Comparison of ENCODE assay signal across 19 cellular contexts in genomic region chr5:66180282-66180955, GRCh38. TPM values are rescaled to one million over a fixed set of nuclear protein-coding genes. Genes with fewer than 3 reads are reported as not detected.
DNase-seq lines count a peak whose midpoint lies in the region; TF ChIP-seq lines count a peak whose summit lies in the region.
"Had no signal": no experiment of that assay in that cellular context is flagged by ENCODE, and none has a peak within 500 bp of the region (broad histone marks: within the 10 kb centered on the region; RNA-seq: fewer than 3 reads in every experiment).

No MANE protein-coding gene starts in this region.

- no peak for TF ChIP-seq CTCF in fibroblast of villous mesenchyme (IDR thresholded peaks at IDR 0.05; ENCODE audit: insufficient read depth, low read depth, low read length)

- no peaks in the 10 kb centered on the region for H3K9me3 Mint-ChIP-seq in activated T-cell treated with anti-CD3 and anti-CD28 coated beads, Interleukin-2, amount 50 U/mL, for 24 hours
- H3K9me3 Mint-ChIP-seq: CD8-positive, alpha-beta T cell had no signal

- H3K4me3 ChIP-seq in SK-N-MC (no peak overlapping the region), fibroblast of villous mesenchyme (ENCODE audit: low read depth, low read length) (no peak overlapping the region)
- H3K4me3 ChIP-seq: A549; BLaER1 treated with 17β-estradiol and CSF1 and Interleukin-3, amounts not matched to agents 10 nM and 100 nM had no signal

- no peaks in the 10 kb centered on the region for H3K27me3 Mint-ChIP-seq in activated T-cell treated with anti-CD3 and anti-CD28 coated beads, Interleukin-2, amount 50 U/mL, for 24 hours

- no peak for DNase-seq in activated T-cell treated with anti-CD3 and anti-CD28 coated beads, Interleukin-2, amount 50 U/mL, for 24 hours
- DNase-seq in activated T-cell treated with anti-CD3 and anti-CD28 coated beads for 4 hours (no peak), SK-N-MC (ENCODE audit: low read depth, low spot score) (no peak), fibroblast of villous mesenchyme (ENCODE audit: low read depth) (peak; percentile 52), superior temporal gyrus (ENCODE audit: extremely low spot score) (peak; percentile 26), LoVo (ENCODE audit: low spot score) (no peak), epidermal melanocyte (ENCODE audit: insufficient read length, low spot score) (no peak)
- DNase-seq: CD8-positive, alpha-beta T cell; GOT3; KG1; NCI-H1092; NCI-H1436 treated with DMSO at 0.1 percent for 48 hours; NCI-H2029; NCI-H526; PC-3; RPMI8226; SHP77 treated with DMSO at 0.1 percent for 48 hours had no signal

- peaks cover 79% of the 10 kb centered on the region for H3K36me3 ChIP-seq in SK-N-MC (ENCODE audit: insufficient read depth, low read length)

- no peak overlapping the region for H3K4me3 Mint-ChIP-seq in activated T-cell treated with anti-CD3 and anti-CD28 coated beads, Interleukin-2, amount 50 U/mL, for 24 hours
- H3K4me3 Mint-ChIP-seq: CD8-positive, alpha-beta T cell had no signal

- H3K4me1 Mint-ChIP-seq in activated T-cell treated with anti-CD3 and anti-CD28 coated beads, Interleukin-2, amount 50 U/mL, for 24 hours (ENCODE audit: low read depth): peaks cover 26% of the 10 kb centered on the region

- H3K27ac ChIP-seq in SK-N-MC: 0 out of 2 replicates have a peak overlapping the region, but pooled peaks have one; percentile 17
- H3K27ac ChIP-seq: A549; BLaER1 treated with 17β-estradiol and CSF1 and Interleukin-3, amounts not matched to agents 10 nM and 100 nM had no signal

- H3K27ac Mint-ChIP-seq in activated T-cell treated with anti-CD3 and anti-CD28 coated beads, Interleukin-2, amount 50 U/mL, for 24 hours: peak overlapping the region; percentile 88

- H3K9me3 ChIP-seq in SK-N-MC (ENCODE audit: low read depth, low read length): no peaks in the 10 kb centered on the region
- H3K9me3 ChIP-seq: A549; BLaER1 treated with 17β-estradiol and CSF1 and Interleukin-3, amounts not matched to agents 10 nM and 100 nM had no signal

- no peak overlapping the region for H3K9ac ChIP-seq in SK-N-MC (ENCODE audit: insufficient read length)
- H3K9ac ChIP-seq: BLaER1 treated with 17β-estradiol and CSF1 and Interleukin-3, amounts not matched to agents 10 nM and 100 nM had no signal

- peaks cover 80% of the 10 kb centered on the region for H3K36me3 Mint-ChIP-seq in activated T-cell treated with anti-CD3 and anti-CD28 coated beads, Interleukin-2, amount 50 U/mL, for 24 hours (ENCODE audit: low read depth)

RNA-seq across cellular contexts. Expression of gene SREK1, which starts 36.3 kb away (rescaled TPM):
- 78.6 and 99.7 TPM in 2 replicates for total RNA-seq in fibroblast of villous mesenchyme

Comparison
In these comparisons a context has a peak if more than half of its experiments do, and no peak if none do; other contexts are left out.
1. DNase-seq: peak in fibroblast of villous mesenchyme (single experiment) and superior temporal gyrus (single experiment); none in activated T-cell treated with anti-CD3 and anti-CD28 coated beads, Interleukin-2, amount 50 U/mL, for 24 hours (single experiment), activated T-cell treated with anti-CD3 and anti-CD28 coated beads for 4 hours (single experiment), SK-N-MC (single experiment), LoVo (single experiment) and epidermal melanocyte (single experiment).